Comparison of ENCODE assay signal across 1 cellular context in genomic region chr1:147245586-147246021, GRCh38.
A peak's percentile ranks its signal among the peaks of the same experiment; 100 is the strongest.
TF ChIP-seq lines count a peak whose summit lies in the region.

No MANE protein-coding gene starts in this region.

TF ChIP-seq in K562, 482 proteins besides CTCF, POLR2A, EP300 and RAD21 (continued from another document and continues in another):
- TF ChIP-seq RERE (CRISPR knock-in tag; IDR thresholded peaks at IDR 0.05; ENCODE audit: borderline replicate concordance) (no peak), ZBTB9 (CRISPR knock-in tag; IDR thresholded peaks at IDR 0.05) (no peak), DLX4 (CRISPR knock-in tag; IDR thresholded peaks at IDR 0.05) (no peak), EZH2 (IDR thresholded peaks at IDR 0.05; ENCODE audit: borderline replicate concordance, low read depth, low read length) (no peak), IRF2 (CRISPR knock-in tag; IDR thresholded peaks at IDR 0.05) (no peak), SRSF1 (IDR thresholded peaks at IDR 0.05; ENCODE audit: low read depth, low read length) (no peak), ZHX1 (conservative IDR thresholded peaks at IDR 0.05; ENCODE audit: low read length) (no peak), SMARCC2 (IDR thresholded peaks at IDR 0.05; ENCODE audit: low read depth) (no peak), ZNF23 (CRISPR knock-in tag; IDR thresholded peaks at IDR 0.05) (no peak), ADNP (tag; IDR thresholded peaks at IDR 0.05) (peak; percentile 37), PHF8 (IDR thresholded peaks at IDR 0.05; ENCODE audit: borderline replicate concordance, low read length) (no peak), CSDE1 (IDR thresholded peaks at IDR 0.05) (no peak), RBM14 (IDR thresholded peaks at IDR 0.05; ENCODE audit: borderline replicate concordance, insufficient read depth, low read depth, low read length) (no peak), SMAD1 (IDR thresholded peaks at IDR 0.05; ENCODE audit: low read depth, low read length, partially characterized antibody) (no peak), TAF15 (IDR thresholded peaks at IDR 0.05; ENCODE audit: low read depth, low read length) (no peak), HBP1 (CRISPR knock-in tag; IDR thresholded peaks at IDR 0.05) (no peak), ZNF347 (CRISPR knock-in tag; IDR thresholded peaks at IDR 0.05; ENCODE audit: low read depth) (no peak), ZNF740 (CRISPR knock-in tag; IDR thresholded peaks at IDR 0.05) (no peak), ZNF740 (tag; IDR thresholded peaks at IDR 0.05) (no peak), MTA1 (IDR thresholded peaks at IDR 0.05; ENCODE audit: borderline replicate concordance) (no peak), CAMTA2 (CRISPR knock-in tag; conservative IDR thresholded peaks at IDR 0.05) (no peak), ZNF644 (tag; IDR thresholded peaks at IDR 0.05; ENCODE audit: low read depth) (no peak), STAT5B (CRISPR knock-in tag; IDR thresholded peaks at IDR 0.05) (no peak), SNIP1 (IDR thresholded peaks at IDR 0.05; ENCODE audit: low read depth) (no peak), MAFG (tag; conservative IDR thresholded peaks at IDR 0.05) (no peak; the same call in 1 of the 2 replicates), ASH1L (IDR thresholded peaks at IDR 0.05; ENCODE audit: borderline replicate concordance, low read depth, partially characterized antibody) (no peak), FOSL1 (tag; conservative IDR thresholded peaks at IDR 0.05) (peak; percentile 85), XRCC3 (IDR thresholded peaks at IDR 0.05) (no peak), U2AF1 (optimal IDR thresholded peaks at IDR 0.05; ENCODE audit: low read depth, low read length) (no peak), CHD4 (IDR thresholded peaks at IDR 0.05; ENCODE audit: insufficient read depth, insufficient replicate concordance, low read depth, low read length, poor library complexity, severe bottlenecking) (no peak), KAT7 (CRISPR knock-in tag; IDR thresholded peaks at IDR 0.05; ENCODE audit: borderline replicate concordance) (no peak), DPF2 (IDR thresholded peaks at IDR 0.05) (peak; percentile 71), GATA2 (CRISPR knock-in tag; IDR thresholded peaks at IDR 0.05) (no peak), BDP1 (IDR thresholded peaks at IDR 0.05; ENCODE audit: insufficient read depth, insufficient read length) (no peak), TCFL5 (CRISPR knock-in tag; conservative IDR thresholded peaks at IDR 0.05) (no peak), ZBTB1 (CRISPR knock-in tag; IDR thresholded peaks at IDR 0.05; ENCODE audit: borderline replicate concordance, low read depth) (no peak), FOXM1 (IDR thresholded peaks at IDR 0.05; ENCODE audit: low read depth) (peak; percentile 37; the same call in 1 of the 2 replicates), FOXM1 (CRISPR knock-in tag; IDR thresholded peaks at IDR 0.05; ENCODE audit: low read depth) (no peak), ZNF133 (CRISPR knock-in tag; IDR thresholded peaks at IDR 0.05) (no peak), ZNF184 (CRISPR knock-in tag; IDR thresholded peaks at IDR 0.05) (no peak), NR2F6 (CRISPR knock-in tag; IDR thresholded peaks at IDR 0.05) (no peak), ETS1 (conservative IDR thresholded peaks at IDR 0.05; ENCODE audit: control insufficient read depth, low read depth, low read length) (no peak), PML (IDR thresholded peaks at IDR 0.05; ENCODE audit: low read length) (no peak), KDM1A (IDR thresholded peaks at IDR 0.05) (peak; percentile 16 to 45; a peak in 1 of 4 replicates), DDX20 (tag; IDR thresholded peaks at IDR 0.05; ENCODE audit: low read depth) (no peak), PHB2 (IDR thresholded peaks at IDR 0.05; ENCODE audit: low read depth) (no peak), TFE3 (CRISPR knock-in tag; IDR thresholded peaks at IDR 0.05) (no peak), PURB (CRISPR knock-in tag; IDR thresholded peaks at IDR 0.05; ENCODE audit: low read depth) (no peak), SMARCE1 (IDR thresholded peaks at IDR 0.05) (peak; percentile 71), ZNF778 (CRISPR knock-in tag; IDR thresholded peaks at IDR 0.05) (no peak), TAF9B (IDR thresholded peaks at IDR 0.05; ENCODE audit: partially characterized antibody) (no peak), KLF10 (CRISPR knock-in tag; IDR thresholded peaks at IDR 0.05) (no peak), RBFOX2 (IDR thresholded peaks at IDR 0.05; ENCODE audit: low read depth, low read length) (no peak), ZNF398 (CRISPR knock-in tag; IDR thresholded peaks at IDR 0.05) (no peak), HDAC2 (IDR thresholded peaks at IDR 0.05) (peak; percentile 68), CXXC5 (CRISPR knock-in tag; IDR thresholded peaks at IDR 0.05) (no peak)
